Comparison of ENCODE assay signal across 8 cellular contexts in the genomic region with DNA sequence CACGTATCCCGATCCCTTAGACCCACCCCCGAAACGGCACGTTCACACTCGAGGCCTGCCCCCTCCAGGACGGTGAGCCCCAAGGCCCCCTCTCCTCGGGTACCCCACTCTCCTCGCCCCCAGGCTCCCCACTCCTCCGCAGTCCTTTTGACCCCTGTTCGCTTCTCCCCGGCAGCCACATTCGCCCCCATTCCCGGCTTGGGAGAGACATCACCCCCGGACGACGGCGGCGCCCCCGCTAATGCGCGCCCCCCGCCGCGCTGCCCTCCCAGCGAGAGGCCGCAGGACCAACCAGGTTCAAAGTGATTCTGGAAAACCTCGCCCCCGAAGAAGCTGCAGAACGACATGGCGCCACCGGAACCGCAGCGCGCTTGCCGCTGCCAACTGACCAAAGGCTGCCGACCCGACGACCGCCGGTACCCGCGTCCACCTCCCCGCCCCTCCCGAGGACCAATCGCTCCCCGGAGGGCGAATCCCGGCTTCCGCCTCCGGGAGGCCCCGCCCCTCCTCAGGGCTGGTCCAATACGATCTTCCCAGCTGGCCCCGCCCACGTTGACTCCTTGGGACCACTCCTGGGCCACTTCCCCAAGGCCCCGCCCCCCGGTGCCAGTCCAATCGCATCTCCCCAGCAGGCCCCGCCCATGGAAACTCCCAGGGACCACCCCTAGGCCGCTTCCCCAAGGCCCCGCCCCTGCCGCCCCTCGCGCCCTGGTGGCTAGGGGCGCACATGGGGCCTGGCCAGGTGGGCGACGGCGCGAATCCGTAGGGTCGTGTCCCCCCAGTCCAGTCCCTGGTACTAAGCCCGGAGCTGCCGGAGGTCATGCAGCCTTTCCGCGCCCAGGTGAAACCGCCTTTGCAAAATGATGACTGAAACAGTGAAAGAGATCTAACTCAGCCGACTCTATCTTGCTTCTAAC. TPM values are rescaled to one million over a fixed set of nuclear protein-coding genes. Genes with fewer than 3 reads are reported as not detected.
A peak's percentile ranks its signal among the peaks of the same experiment; 100 is the strongest.
DNase-seq lines count a peak whose midpoint lies in the region; ATAC-seq lines count a peak whose summit lies in the region.

MSRB1 (minus strand) TSS at position 390 of the 917 bp plus-strand sequence; CDS start at position 347, 43 bp downstream.

- CTCF ChIA-PET in CD4-positive, alpha-beta memory T cell (lab: Charles Lee; ENCODE audit: partially characterized antibody): interaction anchor here (1.0 kb wide), 2 partner anchors 10 to 22 kb away, joined by 3 to 4 read pairs; partner anchors contain the start of gene RPS2

- H3K4me1 Mint-ChIP-seq in CD4-positive, alpha-beta memory T cell: peaks cover 0 to 26% (median 7%) of the 10 kb centered on the region in 4 donors

- POLR2A ChIA-PET in CD4-positive, alpha-beta memory T cell (lab: Charles Lee; ENCODE audit: partially characterized antibody): interaction anchor here (0.6 to 4.6 kb wide), 20 partner anchors 9 to 1775 kb away, joined by 3 to 34 read pairs (median 4); partner anchors contain the start of genes FAHD1, HAGH, NDUFB10 and NUBP2

- peak within 1 kb of the TSS; percentile 82 to 91 (median 86) for H3K4me3 Mint-ChIP-seq in CD4-positive, alpha-beta memory T cell

- peaks cover 13% of the 10 kb centered on the region for H3K36me3 ChIP-seq in CD4-positive, alpha-beta memory T cell (ENCODE audit: insufficient read depth, low read length)
- H3K36me3 ChIP-seq in ectodermal cell (ENCODE audit: control insufficient read depth, insufficient read depth, low read length): peaks cover 3% of the 10 kb centered on the region

- no peaks in the 10 kb centered on the region for H3K9me3 ChIP-seq in CD4-positive, alpha-beta memory T cell (ENCODE audit: control insufficient read depth in 1 of 2, low read length in 2 of 2)
- H3K9me3 ChIP-seq in ectodermal cell (ENCODE audit: control insufficient read depth, low read length): no peaks in the 10 kb centered on the region

- peaks cover 0 to 10% of the 10 kb centered on the region in 2 donors for H3K36me3 Mint-ChIP-seq in CD4-positive, alpha-beta memory T cell

- WGBS in ectodermal cell, 2 experiments: 3 to 4% methylated on average over 76 to 77 of the region's 77 CpGs

- peak; percentile 97 to 99 (median 98) for DNase-seq in CD4-positive, alpha-beta memory T cell
- DNase-seq in HS-27A (ENCODE audit: low read depth) (peak; percentile 71), NK-92 (lab: John Stamatoyannopoulos, UW; ENCODE audit: unreplicated experiment) (peak; percentile 79), lung microvascular endothelial cell (ENCODE audit: low read depth in 2 of 2) (peak; percentile 97 to 99)
- DNase-seq in activated CD8-positive, alpha-beta memory T cell treated with anti-CD3 and anti-CD28 coated beads for 1 hour (ENCODE audit: extremely low read depth in 1 of 2, low read depth in 1 of 2): peak; percentile 98 to 99
- DNase-seq in stimulated activated CD4-positive, alpha-beta T cell treated with anti-CD3 and anti-CD28 coated beads, TNF-alpha, amount 100 ng/mL, for 48 hours (ENCODE audit: low read depth in 3 of 3): peak; percentile 99 to 100 (median 100)

- H3K4me1 ChIP-seq in CD4-positive, alpha-beta memory T cell (ENCODE audit: insufficient read depth, low read length): peaks cover 21% of the 10 kb centered on the region
- peaks cover 5% of the 10 kb centered on the region for H3K4me1 ChIP-seq in ectodermal cell (ENCODE audit: control insufficient read depth, insufficient read depth, low read length)

- no peaks in the 10 kb centered on the region for H3K27me3 ChIP-seq in CD4-positive, alpha-beta memory T cell (ENCODE audit: insufficient read depth, low read length)
- no peaks in the 10 kb centered on the region for H3K27me3 ChIP-seq in ectodermal cell (ENCODE audit: control insufficient read depth, insufficient read depth, low read length, poor library complexity, severe bottlenecking)

- peak within 1 kb of the TSS; percentile 64 to 91 (median 70) for H3K27ac Mint-ChIP-seq in CD4-positive, alpha-beta memory T cell

- H3K9me3 Mint-ChIP-seq in CD4-positive, alpha-beta memory T cell: no peaks in the 10 kb centered on the region

- intact Hi-C loops in CD4-positive, alpha-beta memory T cell (cut with micrococcal nuclease): loop anchor here (1.0 to 5.0 kb wide), 6 partner anchors 16 to 634 kb away; partner anchors contain the start of genes CRAMP1, IFT140, NDUFB10 and TELO2

- H3K27ac ChIP-seq in CD4-positive, alpha-beta memory T cell (ENCODE audit: low read depth, low read length): peak within 1 kb of the TSS; percentile 58
- no peak within 1 kb of the TSS for H3K27ac ChIP-seq in ectodermal cell (ENCODE audit: insufficient read depth, low read depth, low read length, poor library complexity, severe bottlenecking)

- H3K27me3 Mint-ChIP-seq in CD4-positive, alpha-beta memory T cell: no peaks in the 10 kb centered on the region

- H3K4me3 ChIP-seq in CD4-positive, alpha-beta memory T cell (ENCODE audit: low read length in 2 of 2): peak within 1 kb of the TSS; percentile 52 to 90
- peak within 1 kb of the TSS; percentile 83 for H3K4me3 ChIP-seq in ectodermal cell (ENCODE audit: insufficient read depth, low read depth, low read length)

- peak; percentile 80 for ATAC-seq in GM19467 (IDR thresholded peaks at IDR 0.05; ENCODE audit: unreplicated experiment)

RNA-seq across cellular contexts. Expression of gene MSRB1, which starts in this region (rescaled TPM):
- 10 to 100 TPM in 1 of 2 experiments, 1 to 10 TPM in 1; 9.3 to 10.6 TPM for total RNA-seq in CD4-positive, alpha-beta memory T cell
- 10 to 100 TPM; 20.4 to 30.5 TPM for polyA plus RNA-seq in CD4-positive, alpha-beta memory T cell
- polyA plus RNA-seq in ectodermal cell (2013, experiment 1 of 4): 23.8 TPM
- polyA plus RNA-seq in ectodermal cell (2013, experiment 2 of 4): 27.7 TPM
- 22.3 TPM for polyA plus RNA-seq in ectodermal cell (2013, experiment 3 of 4)
- 21.5 TPM for polyA plus RNA-seq in ectodermal cell (2013, experiment 4 of 4)
- 8.3 and 11.9 TPM in 2 replicates for total RNA-seq in lung microvascular endothelial cell
